In the genomic region with DNA sequence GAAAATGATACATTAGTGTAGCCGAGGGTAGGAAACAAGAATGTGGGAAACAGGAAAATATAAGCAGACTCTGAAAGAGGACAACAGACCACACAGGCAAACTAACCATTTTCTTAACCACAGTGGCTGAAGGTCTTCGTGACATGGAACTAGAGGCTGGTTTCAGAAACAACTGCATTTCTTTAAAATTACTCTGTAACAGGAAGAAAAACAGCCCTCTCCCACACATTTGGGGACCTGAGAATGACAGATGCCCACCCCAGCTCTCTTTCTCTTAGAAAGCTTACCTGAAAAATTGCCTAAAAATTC, we compare ENCODE assay signal across 18 cellular contexts. TPM values are rescaled to one million over a fixed set of nuclear protein-coding genes. Genes with fewer than 3 reads are reported as not detected.
DNase-seq lines count a peak whose midpoint lies in the region; ATAC-seq and TF ChIP-seq lines count a peak whose summit lies in the region.
"Had no signal": no experiment of that assay in that cellular context is flagged by ENCODE, and none has a peak within 500 bp of the region (broad histone marks: within the 10 kb centered on the region; RNA-seq: fewer than 3 reads in every experiment).

No MANE protein-coding gene starts in this region.

- DNase-seq in NCI-H524 (lab: John Stamatoyannopoulos, UW): no peak
- no peak for DNase-seq in A172 (ENCODE audit: low spot score)
- DNase-seq in Calu3: no peak
- DNase-seq in omental fat pad (ENCODE audit: low spot score): no peak
- DNase-seq: activated T-cell treated with anti-CD3 and anti-CD28 coated beads, Interleukin-2, amount 50 U/mL, for 24 hours; anterior cingulate cortex; kidney glomerular epithelial cell; naive B cell; NCI-H1417; WERI-Rb-1 had no signal

- no peak for TF ChIP-seq RAD21 in liver (IDR thresholded peaks at IDR 0.05)

- H3K27me3 ChIP-seq in liver (ENCODE audit: control insufficient read depth in 4 of 4, insufficient read depth in 4 of 4, low read length in 3 of 4): no peaks in the 10 kb centered on the region

- WGBS in liver: 44% methylated on average over 2 of the region's 2 CpGs

- TF ChIP-seq CTCF in liver (IDR thresholded peaks at IDR 0.05; ENCODE audit: low read depth, low read length, missing input control) (no peak), Calu3 (IDR thresholded peaks at IDR 0.05; ENCODE audit: unreplicated experiment) (no peak), omental fat pad (IDR thresholded peaks at IDR 0.05) (no peak)

- H3K9me3 ChIP-seq in liver (ENCODE audit: control insufficient read depth in 4 of 4, low read length in 3 of 4): peaks cover 3 to 13% (median 4%) of the 10 kb centered on the region in 4 donors

- H3K27ac Mint-ChIP-seq in Calu3 (ENCODE audit: unreplicated experiment): no peak overlapping the region
- H3K27ac Mint-ChIP-seq: activated T-cell treated with anti-CD3 and anti-CD28 coated beads, Interleukin-2, amount 50 U/mL, for 24 hours; CD14-positive monocyte had no signal

- peaks cover 5% of the 10 kb centered on the region for H3K9me3 Mint-ChIP-seq in Calu3 (ENCODE audit: low read depth, unreplicated experiment)

- peak; percentile 85 for ATAC-seq in GM18868 (IDR thresholded peaks at IDR 0.05; ENCODE audit: unreplicated experiment)
- ATAC-seq in GM21526 (IDR thresholded peaks at IDR 0.05; ENCODE audit: low FRiP score, unreplicated experiment): peak; percentile 85
- ATAC-seq in HG03159 (IDR thresholded peaks at IDR 0.05; ENCODE audit: unreplicated experiment): peak; percentile 66
- no peak for ATAC-seq in omental fat pad (ENCODE audit: low FRiP score)

- no peak overlapping the region for H3K4me3 Mint-ChIP-seq in Calu3 (ENCODE audit: low read depth, unreplicated experiment)
- H3K4me3 Mint-ChIP-seq: activated T-cell treated with anti-CD3 and anti-CD28 coated beads, Interleukin-2, amount 50 U/mL, for 24 hours; CD14-positive monocyte had no signal

- no peaks in the 10 kb centered on the region for H3K36me3 Mint-ChIP-seq in Calu3 (ENCODE audit: insufficient read depth, unreplicated experiment)
- H3K36me3 Mint-ChIP-seq: CD14-positive monocyte had no signal

- H3K9ac ChIP-seq in liver (ENCODE audit: low read depth in 1 of 2, low read length in 2 of 2): peak overlapping the region; percentile 13 to 61

- no peaks in the 10 kb centered on the region for H3K36me3 ChIP-seq in liver (ENCODE audit: control insufficient read depth in 4 of 4, insufficient read depth in 3 of 4, low read depth in 1 of 4, low read length in 3 of 4)
- H3K36me3 ChIP-seq: WERI-Rb-1 had no signal

- peak overlapping the region; percentile 62 to 79 for H3K27ac ChIP-seq in liver (ENCODE audit: low read depth in 1 of 2, low read length in 2 of 2)
- H3K27ac ChIP-seq: WERI-Rb-1 had no signal

- intact Hi-C loops in Calu3 (cut with micrococcal nuclease; ENCODE audit: unreplicated experiment): no loop called here

- H3K27me3 Mint-ChIP-seq in Calu3 (ENCODE audit: unreplicated experiment): peaks cover 4% of the 10 kb centered on the region
- H3K27me3 Mint-ChIP-seq: activated T-cell treated with anti-CD3 and anti-CD28 coated beads, Interleukin-2, amount 50 U/mL, for 24 hours had no signal

- no TSS peak for BruUV-seq in Calu3 (replicated peaks; lab: Mats Ljungman, UMichigan)

- peaks cover 0 to 7% (median 3%) of the 10 kb centered on the region in 4 donors for H3K4me1 ChIP-seq in liver (ENCODE audit: control insufficient read depth in 4 of 4, insufficient read depth in 4 of 4, low read length in 3 of 4)

- peak overlapping the region in 2 of 3 donors; percentile 44 to 55 for H3K4me3 ChIP-seq in liver (ENCODE audit: low read depth in 1 of 3, low read length in 3 of 3)

- H3K4me1 Mint-ChIP-seq in Calu3 (ENCODE audit: low read depth, unreplicated experiment): no peaks in the 10 kb centered on the region
- H3K4me1 Mint-ChIP-seq: CD14-positive monocyte, naive B cell had no signal

- CTCF ChIA-PET in Calu3 (lab: Charles Lee): no interaction called here

TF ChIP-seq in liver, 16 proteins besides CTCF, POLR2A, EP300 and RAD21:
- TF ChIP-seq JUND (IDR thresholded peaks at IDR 0.05) (peak in 1 of 2 donors; percentile 1), FOXA2 (IDR thresholded peaks at IDR 0.05) (no peak)

RNA-seq across cellular contexts. Expression of a gene that starts 13.8 kb away (rescaled TPM):
- total RNA-seq in liver (under 1 TPM; 0.14 to 0.17 TPM), Calu3 (2022) (not detected in 2 replicates), omental fat pad (not detected)
- not detected for polyA plus RNA-seq in liver
- total RNA-seq in A172 (2014; rRNA removed; shearing (Covaris generic)): not detected in 2 replicates
- total RNA-seq: H1, HT1080, SK-MEL-5 had no signal
- polyA plus RNA-seq: CD14-positive monocyte, H1 had no signal
